In genomic region chr20:59087829-59088433, GRCh38 we compare ENCODE assay signal across 8 cellular contexts. TPM values are rescaled to one million over a fixed set of nuclear protein-coding genes. Genes with fewer than 3 reads are reported as not detected.
DNase-seq lines count a peak whose midpoint lies in the region; ATAC-seq and TF ChIP-seq lines count a peak whose summit lies in the region.

No MANE protein-coding gene starts in this region.

- POLR2A ChIA-PET in Caco-2 (lab: Charles Lee), result interaction anchor here (0.5 kb wide), 1 partner anchor 70 kb away, joined by 5 read pairs; no protein-coding TSS in a partner anchor
- POLR2A ChIA-PET in naive thymus-derived CD8-positive, alpha-beta T cell (lab: Charles Lee), result interaction anchor here (0.5 to 2.1 kb wide), 15 partner anchors 33 to 205 kb away, joined by 3 to 13 read pairs (median 5); no protein-coding TSS in a partner anchor

- no peak overlapping the region for H3K4me3 Mint-ChIP-seq in Caco-2 (ENCODE audit: unreplicated experiment)
- no peak overlapping the region for H3K4me3 Mint-ChIP-seq in naive thymus-derived CD8-positive, alpha-beta T cell
- no peak overlapping the region for H3K4me3 Mint-ChIP-seq in stimulated activated effector memory CD8-positive, alpha-beta T cell treated with anti-CD3 and anti-CD28 coated beads, Interleukin-12 subunit alpha, Interleukin-12 subunit beta, amount 100 ng/mL, for 72 hours

- intact Hi-C loops in Caco-2 (cut with micrococcal nuclease; ENCODE audit: unreplicated experiment), result loop anchor here (1.0 to 5.0 kb wide), 6 partner anchors 71 to 409 kb away; no protein-coding TSS in a partner anchor

- no peaks in the 10 kb centered on the region for H3K79me2 ChIP-seq in OCI-LY3 (ENCODE audit: low read length)

- no peak overlapping the region for H3K4me2 ChIP-seq in OCI-LY3 (ENCODE audit: low read length)

- H3K36me3 ChIP-seq in Caco-2 (ENCODE audit: control insufficient read depth, insufficient read depth, low read length) (no peaks in the 10 kb centered on the region), OCI-LY3 (replicated peaks; ENCODE audit: low read depth, low read length) (no peaks in the 10 kb centered on the region)

- H3K27me3 ChIP-seq in Caco-2 (replicated peaks; ENCODE audit: control insufficient read depth, insufficient read depth, low read length), result 0 out of 2 replicates have a peak, but pooled peaks cover 1% of the 10 kb centered on the region
- peaks cover 81% of the 10 kb centered on the region for H3K27me3 ChIP-seq in OCI-LY3 (ENCODE audit: low read depth, low read length)

- H3K4me1 ChIP-seq in Caco-2, result peaks cover under 1% of the 10 kb centered on the region; the same call in 1 of the 2 replicates
- H3K4me1 ChIP-seq in OCI-LY3 (ENCODE audit: low read length), result peaks cover 7% of the 10 kb centered on the region

- H2AFZ ChIP-seq in OCI-LY3 (ENCODE audit: low read depth, low read length), result no peak overlapping the region

- H3K4me1 Mint-ChIP-seq in Caco-2 (ENCODE audit: low read depth, unreplicated experiment), result no peaks in the 10 kb centered on the region
- H3K4me1 Mint-ChIP-seq in naive thymus-derived CD8-positive, alpha-beta T cell, result peaks cover 0 to 8% (median 3%) of the 10 kb centered on the region in 4 donors
- H3K4me1 Mint-ChIP-seq in stimulated activated effector memory CD8-positive, alpha-beta T cell treated with anti-CD3 and anti-CD28 coated beads, Interleukin-12 subunit alpha, Interleukin-12 subunit beta, amount 100 ng/mL, for 72 hours, result no peaks in the 10 kb centered on the region

- no peaks in the 10 kb centered on the region for H4K20me1 ChIP-seq in OCI-LY3 (ENCODE audit: insufficient read depth, low read length)

- CTCF ChIA-PET in Caco-2 (lab: Charles Lee), result interaction anchor here (0.5 to 2.0 kb wide), 26 partner anchors 9 to 409 kb away, joined by 3 to 39 read pairs (median 5); partner anchors contain the start of gene ATP5F1E

- H3K4me3 ChIP-seq in Caco-2 (ENCODE audit: low read depth, low read length) (no peak overlapping the region), OCI-LY3 (ENCODE audit: low read length) (no peak overlapping the region)

- DNase-seq in Caco-2 (peak; percentile 86 to 93), HuH-7.5 (ENCODE audit: low spot score) (peak; percentile 59), activated T-cell treated with anti-CD3 and anti-CD28 coated beads for 4 hours (peak; percentile 85)
- DNase-seq in naive thymus-derived CD8-positive, alpha-beta T cell, result peak; percentile 68 to 92 (median 82)
- peak; percentile 73 to 88 for DNase-seq in stimulated activated effector memory CD8-positive, alpha-beta T cell treated with anti-CD3 and anti-CD28 coated beads, Interleukin-12 subunit alpha, Interleukin-12 subunit beta, amount 100 ng/mL, for 72 hours (ENCODE audit: low spot score in 2 of 2)

- no peak overlapping the region for H3K9ac ChIP-seq in OCI-LY3 (ENCODE audit: low read length)

- no TSS peak for BruUV-seq in Caco-2 (replicated peaks; lab: Mats Ljungman, UMichigan)

- H3K9me3 Mint-ChIP-seq in Caco-2 (ENCODE audit: unreplicated experiment), result no peaks in the 10 kb centered on the region
- H3K9me3 Mint-ChIP-seq in naive thymus-derived CD8-positive, alpha-beta T cell, result no peaks in the 10 kb centered on the region
- no peaks in the 10 kb centered on the region for H3K9me3 Mint-ChIP-seq in stimulated activated effector memory CD8-positive, alpha-beta T cell treated with anti-CD3 and anti-CD28 coated beads, Interleukin-12 subunit alpha, Interleukin-12 subunit beta, amount 100 ng/mL, for 72 hours

- H3K27ac Mint-ChIP-seq in Caco-2 (ENCODE audit: unreplicated experiment), result no peak overlapping the region
- H3K27ac Mint-ChIP-seq in naive thymus-derived CD8-positive, alpha-beta T cell, result peak overlapping the region in 5 of 10 donors; percentile 50 to 75 (median 70)
- H3K27ac Mint-ChIP-seq in stimulated activated effector memory CD8-positive, alpha-beta T cell treated with anti-CD3 and anti-CD28 coated beads, Interleukin-12 subunit alpha, Interleukin-12 subunit beta, amount 100 ng/mL, for 72 hours, result no peak overlapping the region

- no peak overlapping the region for H3K27ac ChIP-seq in OCI-LY3 (ENCODE audit: low read length)

- TF ChIP-seq CTCF in Caco-2 (IDR thresholded peaks at IDR 0.05; ENCODE audit: insufficient read depth in 1 of 2, low read depth in 1 of 2, low read length in 1 of 2, severe bottlenecking in 1 of 2, unreplicated experiment in 1 of 2), result peak; percentile 99
- TF ChIP-seq CTCF in OCI-LY3 (IDR thresholded peaks at IDR 0.05; ENCODE audit: low read depth, low read length), result peak; percentile 99

- peak; percentile 71 for ATAC-seq in esophagus mucosa
- ATAC-seq in naive thymus-derived CD8-positive, alpha-beta T cell, result peak; percentile 91 to 99
- peak; percentile 74 for ATAC-seq in stimulated activated effector memory CD8-positive, alpha-beta T cell treated with anti-CD3 and anti-CD28 coated beads, Interleukin-12 subunit alpha, Interleukin-12 subunit beta, amount 100 ng/mL, for 72 hours
- ATAC-seq in HG02840 (IDR thresholded peaks at IDR 0.05; ENCODE audit: low FRiP score, unreplicated experiment), result no peak

- no peaks in the 10 kb centered on the region for H3K9me3 ChIP-seq in Caco-2
- H3K9me3 ChIP-seq in OCI-LY3 (ENCODE audit: insufficient read depth, low read length), result no peaks in the 10 kb centered on the region

- H3K36me3 Mint-ChIP-seq in Caco-2 (ENCODE audit: insufficient read depth, unreplicated experiment), result no peaks in the 10 kb centered on the region
- no peaks in the 10 kb centered on the region for H3K36me3 Mint-ChIP-seq in naive thymus-derived CD8-positive, alpha-beta T cell
- no peaks in the 10 kb centered on the region for H3K36me3 Mint-ChIP-seq in stimulated activated effector memory CD8-positive, alpha-beta T cell treated with anti-CD3 and anti-CD28 coated beads, Interleukin-12 subunit alpha, Interleukin-12 subunit beta, amount 100 ng/mL, for 72 hours

- peaks cover 31% of the 10 kb centered on the region for H3K27me3 Mint-ChIP-seq in Caco-2 (ENCODE audit: insufficient read depth, unreplicated experiment)
- peaks cover 0 to 8% (median 0%) of the 10 kb centered on the region in 5 donors for H3K27me3 Mint-ChIP-seq in naive thymus-derived CD8-positive, alpha-beta T cell

RNA-seq across cellular contexts. Expression of gene PRELID3B, which starts 45.3 kb away (rescaled TPM):
- total RNA-seq in Caco-2 (2022) (170 and 171 TPM in 2 replicates), esophagus mucosa (62.5 TPM)
- total RNA-seq in naive thymus-derived CD8-positive, alpha-beta T cell, result 10 to 100 TPM; 37.9 to 45.4 TPM
- polyA plus RNA-seq in naive thymus-derived CD8-positive, alpha-beta T cell, result 10 to 100 TPM; 26.8 to 27.9 (median 26.9) TPM

RNA-seq across cellular contexts. Expression of gene ATP5F1E, which starts 55.8 kb away (rescaled TPM):
- total RNA-seq in Caco-2 (2022) (181 and 186 TPM in 2 replicates), esophagus mucosa (60.8 TPM)
- total RNA-seq in naive thymus-derived CD8-positive, alpha-beta T cell, result 10 to 100 TPM; 78.2 to 80.3 TPM
- 100 to 1,000 TPM in 1 of 3 donors, 10 to 100 TPM in 2; 66.9 to 118 (median 91.4) TPM for polyA plus RNA-seq in naive thymus-derived CD8-positive, alpha-beta T cell
